9 cellular contexts compared by ENCODE assay signal in genomic region chr5:95178046-95178651, GRCh38.
A peak's percentile ranks its signal among the peaks of the same experiment; 100 is the strongest.
DNase-seq lines count a peak whose midpoint lies in the region; ATAC-seq lines count a peak whose summit lies in the region.
"Had no signal": no experiment of that assay in that cellular context is flagged by ENCODE, and none has a peak within 500 bp of the region (broad histone marks: within the 10 kb centered on the region; RNA-seq: fewer than 3 reads in every experiment).

No MANE protein-coding gene starts in this region.

- 13 to 16% methylated on average over 4 of the region's 4 CpGs for WGBS in GM23248 (ENCODE audit: low coverage in 1 of 2, low lambda C conversion rate in 2 of 2, missing lambda C conversion rate in 2 of 2), 2 experiments

- H3K27ac ChIP-seq in GM23248 = no peak overlapping the region

- no peaks in the 10 kb centered on the region for H3F3A ChIP-seq in GM23248 (ENCODE audit: insufficient read depth)

- H3K36me3 ChIP-seq in GM23248 (ENCODE audit: low read depth) (no peaks in the 10 kb centered on the region), NT2/D1 (ENCODE audit: insufficient read depth, insufficient read length, low read length) (no peaks in the 10 kb centered on the region)

- H3K4me3 ChIP-seq in GM23248 (no peak overlapping the region), NT2/D1 (ENCODE audit: insufficient read length, low read depth) (no peak overlapping the region)

- no peak overlapping the region for H3K9ac ChIP-seq in GM23248
- no peak overlapping the region for H3K9ac ChIP-seq in NT2/D1 (ENCODE audit: insufficient read length, low read depth)

- H4K20me1 ChIP-seq in GM23248 (ENCODE audit: insufficient read depth) = no peaks in the 10 kb centered on the region

- no peak overlapping the region for H3K4me2 ChIP-seq in GM23248 (ENCODE audit: unreplicated experiment)

- no peaks in the 10 kb centered on the region for H3K4me1 ChIP-seq in GM23248 (ENCODE audit: insufficient read depth)
- H3K4me1 ChIP-seq in NT2/D1 (ENCODE audit: insufficient read depth, insufficient read length) = no peaks in the 10 kb centered on the region

- H3K9me3 ChIP-seq in GM23248 (ENCODE audit: low read depth) (no peaks in the 10 kb centered on the region), NT2/D1 (ENCODE audit: insufficient read depth, low read length) (no peaks in the 10 kb centered on the region)

- no peak for ATAC-seq in HG03135 (IDR thresholded peaks at IDR 0.05; ENCODE audit: unreplicated experiment)

- H2AFZ ChIP-seq in GM23248 = no peak overlapping the region

- peak; percentile 79 for DNase-seq in A172 (ENCODE audit: low spot score)
- peak; percentile 3 for DNase-seq in GM23248
- DNase-seq in NT2/D1 (ENCODE audit: low read depth, low spot score) = peak; percentile 81
- peak; percentile 56 for DNase-seq in fibroblast of the conjunctiva (ENCODE audit: low read depth)
- DNase-seq in NCI-H2196 treated with DMSO at 0.1 percent for 48 hours (lab: John Stamatoyannopoulos, UW; ENCODE audit: unreplicated experiment) = no peak
- DNase-seq in HuH-7.5 (ENCODE audit: low spot score) = no peak
- no peak for DNase-seq in T-helper 9 cell
- DNase-seq: amniotic stem cell had no signal

- no peaks in the 10 kb centered on the region for H3K27me3 ChIP-seq in GM23248 (replicated peaks; ENCODE audit: insufficient read depth)
- no peaks in the 10 kb centered on the region for H3K27me3 ChIP-seq in NT2/D1 (ENCODE audit: insufficient read depth, insufficient read length)

- no peaks in the 10 kb centered on the region for H3K9me2 ChIP-seq in GM23248 (ENCODE audit: insufficient read depth)

- H3K79me2 ChIP-seq in GM23248 (ENCODE audit: insufficient read depth) = no peaks in the 10 kb centered on the region

- in situ Hi-C loops in GM23248 (cut with MboI) = no loop called here

Comparison
In these comparisons a context has a peak if more than half of its experiments do, and no peak if none do; other contexts are left out.
1. DNase-seq: peak in A172 (single experiment), GM23248 (single experiment), NT2/D1 (single experiment) and fibroblast of the conjunctiva (single experiment); none in NCI-H2196 treated with DMSO at 0.1 percent for 48 hours (single experiment), HuH-7.5 (single experiment) and T-helper 9 cell (single experiment).